8 cellular contexts compared by ENCODE assay signal in the genomic region with DNA sequence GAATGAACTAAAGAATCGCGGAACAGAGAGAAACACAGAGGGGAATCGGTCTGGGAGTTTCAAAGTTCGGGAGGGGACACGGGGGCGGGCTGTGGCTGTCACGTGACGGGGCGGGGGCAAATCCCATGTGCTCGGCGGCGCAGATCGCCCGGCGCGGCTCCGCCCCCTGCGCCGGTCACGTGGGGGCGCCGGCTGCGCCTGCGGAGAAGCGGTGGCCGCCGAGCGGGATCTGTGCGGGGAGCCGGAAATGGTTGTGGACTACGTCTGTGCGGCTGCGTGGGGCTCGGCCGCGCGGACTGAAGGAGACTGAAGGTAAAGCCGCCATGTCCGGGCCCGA. TPM values are rescaled to one million over a fixed set of nuclear protein-coding genes. Genes with fewer than 3 reads are reported as not detected.
A peak's percentile ranks its signal among the peaks of the same experiment; 100 is the strongest.
DNase-seq lines count a peak whose midpoint lies in the region; ATAC-seq and TF ChIP-seq lines count a peak whose summit lies in the region.

A gene with protein sequence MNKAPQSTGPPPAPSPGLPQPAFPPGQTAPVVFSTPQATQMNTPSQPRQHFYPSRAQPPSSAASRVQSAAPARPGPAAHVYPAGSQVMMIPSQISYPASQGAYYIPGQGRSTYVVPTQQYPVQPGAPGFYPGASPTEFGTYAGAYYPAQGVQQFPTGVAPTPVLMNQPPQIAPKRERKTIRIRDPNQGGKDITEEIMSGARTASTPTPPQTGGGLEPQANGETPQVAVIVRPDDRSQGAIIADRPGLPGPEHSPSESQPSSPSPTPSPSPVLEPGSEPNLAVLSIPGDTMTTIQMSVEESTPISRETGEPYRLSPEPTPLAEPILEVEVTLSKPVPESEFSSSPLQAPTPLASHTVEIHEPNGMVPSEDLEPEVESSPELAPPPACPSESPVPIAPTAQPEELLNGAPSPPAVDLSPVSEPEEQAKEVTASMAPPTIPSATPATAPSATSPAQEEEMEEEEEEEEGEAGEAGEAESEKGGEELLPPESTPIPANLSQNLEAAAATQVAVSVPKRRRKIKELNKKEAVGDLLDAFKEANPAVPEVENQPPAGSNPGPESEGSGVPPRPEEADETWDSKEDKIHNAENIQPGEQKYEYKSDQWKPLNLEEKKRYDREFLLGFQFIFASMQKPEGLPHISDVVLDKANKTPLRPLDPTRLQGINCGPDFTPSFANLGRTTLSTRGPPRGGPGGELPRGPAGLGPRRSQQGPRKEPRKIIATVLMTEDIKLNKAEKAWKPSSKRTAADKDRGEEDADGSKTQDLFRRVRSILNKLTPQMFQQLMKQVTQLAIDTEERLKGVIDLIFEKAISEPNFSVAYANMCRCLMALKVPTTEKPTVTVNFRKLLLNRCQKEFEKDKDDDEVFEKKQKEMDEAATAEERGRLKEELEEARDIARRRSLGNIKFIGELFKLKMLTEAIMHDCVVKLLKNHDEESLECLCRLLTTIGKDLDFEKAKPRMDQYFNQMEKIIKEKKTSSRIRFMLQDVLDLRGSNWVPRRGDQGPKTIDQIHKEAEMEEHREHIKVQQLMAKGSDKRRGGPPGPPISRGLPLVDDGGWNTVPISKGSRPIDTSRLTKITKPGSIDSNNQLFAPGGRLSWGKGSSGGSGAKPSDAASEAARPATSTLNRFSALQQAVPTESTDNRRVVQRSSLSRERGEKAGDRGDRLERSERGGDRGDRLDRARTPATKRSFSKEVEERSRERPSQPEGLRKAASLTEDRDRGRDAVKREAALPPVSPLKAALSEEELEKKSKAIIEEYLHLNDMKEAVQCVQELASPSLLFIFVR (N-terminal part only) (plus strand): TSS at position 244 of the 337 bp plus-strand sequence. CDS start 1,191 bp downstream, outside the sequence.

- no peaks in the 10 kb centered on the region for H3K9me3 Mint-ChIP-seq in activated T-cell treated with anti-CD3 and anti-CD28 coated beads, Interleukin-2, amount 50 U/mL, for 4 hours

- CTCF ChIA-PET in Panc1 (lab: Charles Lee) = no interaction called here

- H3K4me3 ChIP-seq in Panc1 (ENCODE audit: low read depth in 2 of 2, low read length in 2 of 2) = peak within 1 kb of the TSS; percentile 91 to 96
- H3K4me3 ChIP-seq in muscle layer of duodenum (ENCODE audit: low read depth in 1 of 2, low read length in 2 of 2) = peak within 1 kb of the TSS; percentile 77 to 79

- in situ Hi-C loops in Panc1 (cut with HindIII; ENCODE audit: low pct_unique_long_range_greater_than_20kb, low sequenced_read_pairs) = no loop called here

- ATAC-seq in GM21723 (IDR thresholded peaks at IDR 0.05; ENCODE audit: unreplicated experiment) (peak; percentile 82), Panc1 (peak; percentile 89), esophagus mucosa (peak; percentile 85)
- ATAC-seq in activated T-cell treated with anti-CD3 and anti-CD28 coated beads, Interleukin-2, amount 50 U/mL, for 4 hours = peak; percentile 83 to 86

- no peaks in the 10 kb centered on the region for H3K27me3 Mint-ChIP-seq in activated T-cell treated with anti-CD3 and anti-CD28 coated beads, Interleukin-2, amount 50 U/mL, for 4 hours (ENCODE audit: low read depth)

- H3K27me3 ChIP-seq in Panc1 (ENCODE audit: control insufficient read depth, insufficient read depth, low read length) (no peaks in the 10 kb centered on the region), muscle layer of duodenum (ENCODE audit: low read depth, low read length) (no peaks in the 10 kb centered on the region)

- peaks cover 30% of the 10 kb centered on the region for H3K4me1 ChIP-seq in Panc1 (ENCODE audit: control insufficient read depth, insufficient read depth, low read length)
- H3K4me1 ChIP-seq in muscle layer of duodenum (ENCODE audit: control insufficient read depth in 1 of 2, insufficient read depth in 2 of 2, low read length in 2 of 2) = peaks cover 11 to 29% of the 10 kb centered on the region in 2 donors

- H3K9me3 ChIP-seq in Panc1 (ENCODE audit: control insufficient read depth, insufficient read depth, low read depth, low read length) (no peaks in the 10 kb centered on the region), muscle layer of duodenum (ENCODE audit: control insufficient read depth in 1 of 2, low read length in 2 of 2) (no peaks in the 10 kb centered on the region)

- no peak for TF ChIP-seq CTCF in Panc1 (IDR thresholded peaks at IDR 0.05)

- H3K27ac ChIP-seq in Panc1 (ENCODE audit: low read length) (peak within 1 kb of the TSS; percentile 94), muscle layer of duodenum (ENCODE audit: low read length) (peak within 1 kb of the TSS; percentile 89)

- peaks cover 26% of the 10 kb centered on the region for H3K36me3 Mint-ChIP-seq in activated T-cell treated with anti-CD3 and anti-CD28 coated beads, Interleukin-2, amount 50 U/mL, for 4 hours (ENCODE audit: insufficient read depth)

- peak within 1 kb of the TSS; percentile 87 for H3K4me3 Mint-ChIP-seq in activated T-cell treated with anti-CD3 and anti-CD28 coated beads, Interleukin-2, amount 50 U/mL, for 4 hours

- BruUV-seq in Panc1 (replicated peaks; lab: Mats Ljungman, UMichigan) = no TSS peak

- H3K36me3 ChIP-seq in Panc1 (ENCODE audit: control insufficient read depth, insufficient read depth, low read length) = peaks cover 9% of the 10 kb centered on the region
- peaks cover 8 to 26% of the 10 kb centered on the region in 2 donors for H3K36me3 ChIP-seq in muscle layer of duodenum (ENCODE audit: control insufficient read depth in 1 of 2, insufficient read depth in 2 of 2, low read length in 2 of 2)

- peaks cover 28% of the 10 kb centered on the region for H3K4me1 Mint-ChIP-seq in activated T-cell treated with anti-CD3 and anti-CD28 coated beads, Interleukin-2, amount 50 U/mL, for 4 hours (ENCODE audit: low read depth)

- peak; percentile 83 for DNase-seq in DMS153 treated with DMSO at 0.1 percent for 48 hours (lab: John Stamatoyannopoulos, UW; ENCODE audit: unreplicated experiment)
- DNase-seq in KG1 (lab: John Stamatoyannopoulos, UW) = peak; percentile 82
- no peak for DNase-seq in Panc1 (ENCODE audit: low read depth, low spot score)
- DNase-seq in activated T-cell treated with anti-CD3 and anti-CD28 coated beads, Interleukin-2, amount 50 U/mL, for 4 hours = peak; percentile 91
- DNase-seq in stimulated activated CD8-positive, alpha-beta memory T cell treated with anti-CD3 and anti-CD28 coated beads, Interleukin-7, amount 100 ng/mL, for 4 hours (ENCODE audit: low read depth in 2 of 2) = peak; percentile 81 to 92

- POLR2A ChIA-PET in Panc1 (lab: Charles Lee) = no interaction called here

- intact Hi-C loops in Panc1 (cut with micrococcal nuclease; ENCODE audit: unreplicated experiment) = no loop called here

RNA-seq across cellular contexts. Expression of the gene that starts here (rescaled TPM):
- total RNA-seq in Panc1 (2021; ENCODE audit: unreplicated experiment) = 798 TPM
- 816 TPM for polyA plus RNA-seq in Panc1 (2012; ENCODE audit: insufficient read length)
- total RNA-seq in activated T-cell treated with anti-CD3 and anti-CD28 coated beads, Interleukin-2, amount 50 U/mL, for 4 hours = 1,000 to 10,000 TPM in 2 of 3 donors, 100 to 1,000 TPM in 1; 990 to 1,057 (median 1,007) TPM
- 339 TPM for total RNA-seq in esophagus mucosa
